In genomic region chr7:79212334-79212733, GRCh38 we compare ENCODE assay signal across 29 cellular contexts.
"Had no signal": no experiment of that assay in that cellular context is flagged by ENCODE, and none has a peak within 500 bp of the region (broad histone marks: within the 10 kb centered on the region; RNA-seq: fewer than 3 reads in every experiment).

No MANE protein-coding gene starts in this region.

- H3K4me1 ChIP-seq: ascending aorta, breast epithelium, colonic mucosa had no signal

- FAIRE-seq: endometrium, endothelial cell of umbilical vein, frontal cortex had no signal

- DNase-seq: activated B cell treated with CpG ODN at 0.5 μM for 24 hours; activated CD4-positive, alpha-beta T cell treated with anti-CD3 and anti-CD28 coated beads for 48 hours; activated CD4-positive, alpha-beta T cell treated with anti-CD3 and anti-CD28 coated beads, Interleukin-2, amount 50 U/mL, for 1 hour; activated CD4-positive, alpha-beta T cell treated with anti-CD3 and anti-CD28 coated beads, Interleukin-2, amount 50 U/mL, for 48 hours; activated CD8-positive, alpha-beta memory T cell treated with anti-CD3 and anti-CD28 coated beads for 24 hours; activated CD8-positive, alpha-beta T cell treated with anti-CD3 and anti-CD28 coated beads for 36 hours; activated gamma-delta T cell; activated naive CD4-positive, alpha-beta T cell; activated naive CD4-positive, alpha-beta T cell treated with anti-CD3 and anti-CD28 coated beads, Interleukin-2, amount 10 ng/mL, durations not matched to agents 7 days and 5 days; activated naive CD8-positive, alpha-beta T cell treated with anti-CD3 and anti-CD28 coated beads, Interleukin-2, amount 10 ng/mL, durations not matched to agents 7 days and 5 days; activated T-cell treated with anti-CD3 and anti-CD28 coated beads, Interleukin-2, amount 50 U/mL, for 48 hours; central memory CD4-positive, alpha-beta T cell; cerebellar nuclear complex; colonic mucosa; effector CD8-positive, alpha-beta T cell; foreskin fibroblast; head of caudate nucleus; T-helper 17 cell; T1000; WERI-Rb-1 had no signal

- H3K4me3 ChIP-seq: ascending aorta, breast epithelium, cardiac muscle cell, colonic mucosa had no signal

- H3K27me3 ChIP-seq: ascending aorta, breast epithelium, cardiac muscle cell, colonic mucosa had no signal

- H3K27ac ChIP-seq: ascending aorta, breast epithelium, cardiac muscle cell, colonic mucosa, WERI-Rb-1 had no signal

- H3K36me3 ChIP-seq: ascending aorta, breast epithelium, cardiac muscle cell, colonic mucosa, WERI-Rb-1 had no signal

- ATAC-seq: activated CD4-positive, CD25-positive, alpha-beta regulatory T cell treated with anti-CD3 and anti-CD28 coated beads, Interleukin-2, amount 50 U/mL, for 24 hours; activated CD8-positive, alpha-beta T cell treated with anti-CD3 and anti-CD28 coated beads for 36 hours; activated naive CD4-positive, alpha-beta T cell treated with anti-CD3 and anti-CD28 coated beads, Interleukin-2, amount 50 U/mL, for 72 hours; esophagus mucosa; T-helper 17 cell had no signal

- H3K9me3 ChIP-seq: ascending aorta, breast epithelium, colonic mucosa had no signal
